ENCODE assay signal across 16 cellular contexts in the genomic region with DNA sequence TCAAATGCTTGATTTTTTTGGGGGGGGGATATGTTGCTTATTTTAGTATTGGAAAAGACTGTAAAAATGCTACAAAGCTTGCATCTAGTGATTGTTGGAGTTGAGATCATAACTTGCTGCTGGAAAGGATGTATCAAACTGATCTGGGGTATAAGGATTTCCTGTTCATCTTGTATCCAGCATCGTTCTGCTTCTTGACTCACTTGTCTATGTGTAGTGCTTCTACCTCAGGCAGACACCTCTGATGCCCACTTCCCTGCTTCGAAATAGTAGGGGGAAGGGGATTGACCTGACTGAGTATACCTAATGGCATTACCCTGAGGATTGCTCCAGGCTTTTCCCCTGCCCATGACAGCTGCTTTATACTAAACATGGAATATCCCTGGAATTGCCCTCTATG. TPM values are rescaled to one million over a fixed set of nuclear protein-coding genes. Genes with fewer than 3 reads are reported as not detected.
A peak's percentile ranks its signal among the peaks of the same experiment; 100 is the strongest.
DNase-seq lines count a peak whose midpoint lies in the region; ATAC-seq and TF ChIP-seq lines count a peak whose summit lies in the region.
"Had no signal": no experiment of that assay in that cellular context is flagged by ENCODE, and none has a peak within 500 bp of the region (broad histone marks: within the 10 kb centered on the region; RNA-seq: fewer than 3 reads in every experiment).

No MANE protein-coding gene starts in this region.

- intact Hi-C loops in head of caudate nucleus (cut with DNase I): no loop called here

- ATAC-seq in activated naive CD4-positive, alpha-beta T cell treated with anti-CD3 and anti-CD28 coated beads, Interleukin-2, amount 50 U/mL, for 72 hours: peak; percentile 65
- ATAC-seq in HG03045 (IDR thresholded peaks at IDR 0.05; ENCODE audit: unreplicated experiment): no peak
- ATAC-seq: WTC11 had no signal

- POLR2A ChIA-PET in activated CD4-positive, alpha-beta T cell treated with anti-CD3 and anti-CD28 coated beads, Interleukin-2, amount 10 ng/mL, durations not matched to agents 7 days and 5 days (lab: Charles Lee): no interaction called here

- H3K9me3 ChIP-seq in Karpas-422 (ENCODE audit: low read length): no peaks in the 10 kb centered on the region
- H3K9me3 ChIP-seq: ascending aorta had no signal

- DNase-seq in activated CD4-positive, alpha-beta T cell treated with anti-CD3 and anti-CD28 coated beads, Interleukin-2, amount 10 ng/mL, durations not matched to agents 7 days and 5 days: peak; percentile 9
- DNase-seq in activated CD4-positive, alpha-beta T cell treated with anti-CD3 and anti-CD28 coated beads for 48 hours: no peak
- no peak for DNase-seq in Karpas-422
- no peak for DNase-seq in activated naive CD4-positive, alpha-beta T cell treated with anti-CD3 and anti-CD28 coated beads, Interleukin-2, amount 50 U/mL, for 72 hours (ENCODE audit: low spot score in 2 of 2)
- DNase-seq in progenitor cell of endocrine pancreas (ENCODE audit: low spot score, unreplicated experiment): no peak
- DNase-seq in head of caudate nucleus: no peak
- no peak for DNase-seq in DMS53 (lab: John Stamatoyannopoulos, UW)
- DNase-seq: mesendoderm; NCI-H1436; NCI-H345; Right ventricle myocardium superior; stimulated activated naive CD4-positive, alpha-beta T cell treated with Interleukin-2 at 50 U/mL for 16 hours; trophoblast cell had no signal

- H3K36me3 ChIP-seq in Karpas-422 (ENCODE audit: insufficient read depth, low read length): peaks cover 48% of the 10 kb centered on the region
- H3K36me3 ChIP-seq: ascending aorta had no signal

- H3K4me3 Mint-ChIP-seq in activated CD4-positive, alpha-beta T cell treated with anti-CD3 and anti-CD28 coated beads, Interleukin-2, amount 10 ng/mL, durations not matched to agents 7 days and 5 days: no peak overlapping the region
- H3K4me3 Mint-ChIP-seq in progenitor cell of endocrine pancreas (ENCODE audit: low read depth): no peak overlapping the region
- H3K4me3 Mint-ChIP-seq: WTC11 had no signal

- CTCF ChIA-PET in activated CD4-positive, alpha-beta T cell treated with anti-CD3 and anti-CD28 coated beads, Interleukin-2, amount 10 ng/mL, durations not matched to agents 7 days and 5 days (lab: Charles Lee): no interaction called here

- H3K9ac ChIP-seq in Karpas-422 (ENCODE audit: low read length): no peak overlapping the region

- H3K9me3 Mint-ChIP-seq in activated CD4-positive, alpha-beta T cell treated with anti-CD3 and anti-CD28 coated beads, Interleukin-2, amount 10 ng/mL, durations not matched to agents 7 days and 5 days: no peaks in the 10 kb centered on the region
- peaks cover 0 to 2% of the 10 kb centered on the region in 2 donors for H3K9me3 Mint-ChIP-seq in activated naive CD4-positive, alpha-beta T cell treated with anti-CD3 and anti-CD28 coated beads, Interleukin-2, amount 50 U/mL, for 72 hours
- H3K9me3 Mint-ChIP-seq in progenitor cell of endocrine pancreas (ENCODE audit: low read depth): no peaks in the 10 kb centered on the region
- H3K9me3 Mint-ChIP-seq: WTC11 had no signal

- no peak overlapping the region for H2AFZ ChIP-seq in Karpas-422 (ENCODE audit: low read length)

- H3K4me3 ChIP-seq in Karpas-422 (ENCODE audit: low read length): no peak overlapping the region
- H3K4me3 ChIP-seq: ascending aorta had no signal

- H4K20me1 ChIP-seq in Karpas-422 (ENCODE audit: insufficient read depth, low read depth, low read length): no peaks in the 10 kb centered on the region

- no peaks in the 10 kb centered on the region for H3K27me3 ChIP-seq in Karpas-422 (ENCODE audit: low read length)
- H3K27me3 ChIP-seq: ascending aorta had no signal

- peak overlapping the region; percentile 99 for H3K27ac ChIP-seq in Karpas-422 (ENCODE audit: low read length)
- H3K27ac ChIP-seq: ascending aorta had no signal

- H3K4me1 Mint-ChIP-seq in activated CD4-positive, alpha-beta T cell treated with anti-CD3 and anti-CD28 coated beads, Interleukin-2, amount 10 ng/mL, durations not matched to agents 7 days and 5 days: peaks cover 44% of the 10 kb centered on the region
- peaks cover 9% of the 10 kb centered on the region for H3K4me1 Mint-ChIP-seq in progenitor cell of endocrine pancreas (ENCODE audit: low read depth)

- H3K27me3 Mint-ChIP-seq in activated CD4-positive, alpha-beta T cell treated with anti-CD3 and anti-CD28 coated beads, Interleukin-2, amount 10 ng/mL, durations not matched to agents 7 days and 5 days: no peaks in the 10 kb centered on the region
- no peaks in the 10 kb centered on the region for H3K27me3 Mint-ChIP-seq in progenitor cell of endocrine pancreas

- TF ChIP-seq CTCF in progenitor cell of endocrine pancreas (IDR thresholded peaks at IDR 0.05; ENCODE audit: unreplicated experiment): no peak

- H3K4me2 ChIP-seq in Karpas-422 (ENCODE audit: low read depth, low read length, poor library complexity, severe bottlenecking): peak overlapping the region; percentile 89

- H3K79me2 ChIP-seq in Karpas-422 (ENCODE audit: low read length): peaks cover 95% of the 10 kb centered on the region

- H3K27ac Mint-ChIP-seq in activated CD4-positive, alpha-beta T cell treated with anti-CD3 and anti-CD28 coated beads, Interleukin-2, amount 10 ng/mL, durations not matched to agents 7 days and 5 days: no peak overlapping the region
- H3K27ac Mint-ChIP-seq in activated naive CD4-positive, alpha-beta T cell treated with anti-CD3 and anti-CD28 coated beads, Interleukin-2, amount 50 U/mL, for 72 hours: no peak overlapping the region
- peak overlapping the region; percentile 62 for H3K27ac Mint-ChIP-seq in progenitor cell of endocrine pancreas
- H3K27ac Mint-ChIP-seq: WTC11 had no signal

- peaks cover 30% of the 10 kb centered on the region for H3K36me3 Mint-ChIP-seq in activated CD4-positive, alpha-beta T cell treated with anti-CD3 and anti-CD28 coated beads, Interleukin-2, amount 10 ng/mL, durations not matched to agents 7 days and 5 days (ENCODE audit: low read depth)
- H3K36me3 Mint-ChIP-seq in activated naive CD4-positive, alpha-beta T cell treated with anti-CD3 and anti-CD28 coated beads, Interleukin-2, amount 50 U/mL, for 72 hours: peaks cover 0 to 16% of the 10 kb centered on the region in 2 donors
- H3K36me3 Mint-ChIP-seq in progenitor cell of endocrine pancreas (ENCODE audit: insufficient read depth): peaks cover 4% of the 10 kb centered on the region
- H3K36me3 Mint-ChIP-seq: WTC11 had no signal

- no peaks in the 10 kb centered on the region for H3K9me2 ChIP-seq in Karpas-422 (replicated peaks; ENCODE audit: insufficient read depth, low read length)

- peaks cover 78% of the 10 kb centered on the region for H3K4me1 ChIP-seq in Karpas-422 (ENCODE audit: low read length)

RNA-seq across cellular contexts. Expression of a gene that starts 42.7 kb away (rescaled TPM):
- total RNA-seq in activated CD4-positive, alpha-beta T cell treated with anti-CD3 and anti-CD28 coated beads, Interleukin-2, amount 10 ng/mL, durations not matched to agents 7 days and 5 days: 100 to 1,000 TPM; 143 to 178 TPM
- total RNA-seq in Karpas-422 (2014; rRNA removed; shearing (Covaris generic); ENCODE audit: low replicate concordance): 124 and 198 TPM in 2 replicates
- total RNA-seq in activated naive CD4-positive, alpha-beta T cell treated with anti-CD3 and anti-CD28 coated beads, Interleukin-2, amount 50 U/mL, for 72 hours: 100 to 1,000 TPM in 1 of 2 donors, 10 to 100 TPM in 1; 93.5 to 132 TPM
- total RNA-seq in progenitor cell of endocrine pancreas: 147 and 154 TPM in 2 replicates
